ENCODE assay signal across 10 cellular contexts in genomic region chr1:226602186-226603029, GRCh38. TPM values are rescaled to one million over a fixed set of nuclear protein-coding genes. Genes with fewer than 3 reads are reported as not detected.
DNase-seq lines count a peak whose midpoint lies in the region; ATAC-seq, FAIRE-seq and TF ChIP-seq lines count a peak whose summit lies in the region.
"Had no signal": no experiment of that assay in that cellular context is flagged by ENCODE, and none has a peak within 500 bp of the region (broad histone marks: within the 10 kb centered on the region; RNA-seq: fewer than 3 reads in every experiment).

No MANE protein-coding gene starts in this region.

- peak overlapping the region in 2 of 5 experiments; percentile 21 to 75 for H3K4me3 Mint-ChIP-seq in brain
- H3K4me3 Mint-ChIP-seq: activated CD4-positive, alpha-beta T cell treated with anti-CD3 and anti-CD28 coated beads, Interleukin-2, amount 10 ng/mL, durations not matched to agents 7 days and 5 days had no signal

- H3K27ac ChIP-seq in gastrocnemius medialis: peak overlapping the region; percentile 62 to 73 (median 70)

- peaks cover 18% of the 10 kb centered on the region for H3K27me3 Mint-ChIP-seq in brain

- H3K4me1 ChIP-seq in gastrocnemius medialis: peaks cover 6 to 7% of the 10 kb centered on the region in 2 donors

- no peak overlapping the region for H3K4me3 ChIP-seq in gastrocnemius medialis

- H3K9me3 ChIP-seq in gastrocnemius medialis: no peaks in the 10 kb centered on the region

- ATAC-seq in left ventricle myocardium superior (peak; percentile 82), gastrocnemius medialis (peak; percentile 72 to 75), HG02588 (IDR thresholded peaks at IDR 0.05; ENCODE audit: unreplicated experiment) (no peak)

- H3K4me1 Mint-ChIP-seq in brain: peaks cover 51% of the 10 kb centered on the region

- peaks cover 10% of the 10 kb centered on the region for H3K36me3 Mint-ChIP-seq in brain

- DNase-seq in Daoy (ENCODE audit: low read depth): peak; percentile 61
- peak; percentile 73 for DNase-seq in left ventricle myocardium superior
- peak; percentile 43 to 64 for DNase-seq in gastrocnemius medialis
- DNase-seq in GDM1 (lab: John Stamatoyannopoulos, UW): no peak
- no peak for DNase-seq in GM12892 (ENCODE audit: insufficient read length)
- DNase-seq in GM13976 (ENCODE audit: low spot score): no peak
- DNase-seq: activated CD4-positive, alpha-beta T cell treated with anti-CD3 and anti-CD28 coated beads, Interleukin-2, amount 10 ng/mL, durations not matched to agents 7 days and 5 days had no signal

- in situ Hi-C loops in gastrocnemius medialis (cut with MboI; ENCODE audit: low sequenced_read_pairs in 4 of 4) (loop anchor here in 1 of 4 donors (25.0 kb wide), 1 partner anchor 835 kb away; no protein-coding TSS in a partner anchor), GM13976 (cut with MboI; ENCODE audit: low sequenced_read_pairs, unreplicated experiment) (no loop called here)

- intact Hi-C loops in left ventricle myocardium superior (cut with micrococcal nuclease) (no loop called here), gastrocnemius medialis (cut with DNase I; ENCODE audit: low total_unique reads) (no loop called here)

- peaks cover 0 to 6% (median 0%) of the 10 kb centered on the region in 5 experiments for H3K9me3 Mint-ChIP-seq in brain
- H3K9me3 Mint-ChIP-seq: activated CD4-positive, alpha-beta T cell treated with anti-CD3 and anti-CD28 coated beads, Interleukin-2, amount 10 ng/mL, durations not matched to agents 7 days and 5 days had no signal

- no peak for FAIRE-seq in GM12892 (lab: Jason Lieb, UNC)

- no peaks in the 10 kb centered on the region for H3K27me3 ChIP-seq in gastrocnemius medialis

- H3K36me3 ChIP-seq in gastrocnemius medialis: no peaks in the 10 kb centered on the region

- peak in 1 of 2 donors; percentile 16 for TF ChIP-seq POLR2A in gastrocnemius medialis (IDR thresholded peaks at IDR 0.05)
- TF ChIP-seq POLR2A in GM12892 (IDR thresholded peaks at IDR 0.05; ENCODE audit: low read depth, low read length): no peak

- H3K27ac Mint-ChIP-seq in brain: peak overlapping the region in 4 of 5 experiments; percentile 16 to 95 (median 72)
- H3K27ac Mint-ChIP-seq: activated CD4-positive, alpha-beta T cell treated with anti-CD3 and anti-CD28 coated beads, Interleukin-2, amount 10 ng/mL, durations not matched to agents 7 days and 5 days had no signal

- no peak for TF ChIP-seq CTCF in brain (conservative IDR thresholded peaks at IDR 0.05)
- TF ChIP-seq CTCF in gastrocnemius medialis (IDR thresholded peaks at IDR 0.05 in 4 of 5, conservative IDR thresholded peaks at IDR 0.05 in 1 of 5): no peak
- TF ChIP-seq CTCF in GM13976 (IDR thresholded peaks at IDR 0.05; ENCODE audit: borderline replicate concordance, control extremely low read depth, extremely low read depth, insufficient read depth, missing control alignments): no peak

RNA-seq across cellular contexts. Expression of gene STUM, which starts 53.8 kb away (rescaled TPM):
- 0.45 TPM in 1 of 2 replicates, not detected in the other for total RNA-seq in Daoy (2014; rRNA removed; shearing (Covaris generic))
- 8.0 TPM for polyA plus RNA-seq in brain (ENCODE audit: insufficient read depth, low read depth, low replicate concordance)
- 1.3 TPM for total RNA-seq in left ventricle myocardium superior
- 1 to 10 TPM in 2 of 4 donors, under 1 TPM in 2; 0.92 to 1.9 (median 1.0) TPM for total RNA-seq in gastrocnemius medialis
- not detected for polyA plus RNA-seq in GM12892 (2012; ENCODE audit: missing spikeins)
- total RNA-seq: activated CD4-positive, alpha-beta T cell treated with anti-CD3 and anti-CD28 coated beads, Interleukin-2, amount 10 ng/mL, durations not matched to agents 7 days and 5 days; M059J had no signal

Comparison
In these comparisons a context has a peak if more than half of its experiments do, and no peak if none do; other contexts are left out.
1. DNase-seq: peak in Daoy (single experiment), left ventricle myocardium superior (single experiment) and gastrocnemius medialis (2 of 2); none in GDM1 (single experiment), GM12892 (single experiment) and GM13976 (single experiment).